ENCODE assay signal across 14 cellular contexts in genomic region chr10:30373596-30374327, GRCh38. TPM values are rescaled to one million over a fixed set of nuclear protein-coding genes. Genes with fewer than 3 reads are reported as not detected.
DNase-seq lines count a peak whose midpoint lies in the region; ATAC-seq, FAIRE-seq and TF ChIP-seq lines count a peak whose summit lies in the region.
"Had no signal": no experiment of that assay in that cellular context is flagged by ENCODE, and none has a peak within 500 bp of the region (broad histone marks: within the 10 kb centered on the region; RNA-seq: fewer than 3 reads in every experiment).

No MANE protein-coding gene starts in this region.

- intact Hi-C loops in sigmoid colon (cut with DNase I) = no loop called here

- ATAC-seq in HG03432 (IDR thresholded peaks at IDR 0.05; ENCODE audit: unreplicated experiment) (peak; percentile 80), HG03457 (IDR thresholded peaks at IDR 0.05; ENCODE audit: unreplicated experiment) (no peak)
- ATAC-seq: psoas muscle had no signal

- H3K4me1 Mint-ChIP-seq in activated CD4-positive, alpha-beta T cell treated with anti-CD3 and anti-CD28 coated beads, Interleukin-2, amount 10 ng/mL, durations not matched to agents 7 days and 5 days = peaks cover 27% of the 10 kb centered on the region

- H3K4me3 ChIP-seq in sigmoid colon = no peak overlapping the region
- H3K4me3 ChIP-seq: cardiac muscle cell, left ventricle myocardium inferior, psoas muscle, testis had no signal

- no peaks in the 10 kb centered on the region for H3K9me3 ChIP-seq in sigmoid colon
- H3K9me3 ChIP-seq: left ventricle myocardium inferior, psoas muscle, testis had no signal

- peaks cover 0 to 50% (median 21%) of the 10 kb centered on the region in 4 donors for H3K4me1 ChIP-seq in sigmoid colon
- H3K4me1 ChIP-seq: left ventricle myocardium inferior, psoas muscle, testis had no signal

- H3K27ac ChIP-seq in sigmoid colon = no peak overlapping the region
- H3K27ac ChIP-seq: cardiac muscle cell, left ventricle myocardium inferior, psoas muscle, testis had no signal

- no peak for TF ChIP-seq CTCF in sigmoid colon (IDR thresholded peaks at IDR 0.05)

- no peak for TF ChIP-seq EP300 in sigmoid colon (IDR thresholded peaks at IDR 0.05)

- H3K27me3 Mint-ChIP-seq in activated CD4-positive, alpha-beta T cell treated with anti-CD3 and anti-CD28 coated beads, Interleukin-2, amount 10 ng/mL, durations not matched to agents 7 days and 5 days = peaks cover 20% of the 10 kb centered on the region

- H3K27me3 ChIP-seq in sigmoid colon = no peaks in the 10 kb centered on the region
- H3K27me3 ChIP-seq: cardiac muscle cell, testis had no signal

- no peaks in the 10 kb centered on the region for H3K36me3 ChIP-seq in sigmoid colon
- H3K36me3 ChIP-seq: cardiac muscle cell, left ventricle myocardium inferior had no signal

- 31 to 40% methylated on average over 3 of the region's 3 CpGs for WGBS in sigmoid colon, 2 donors

- CTCF ChIA-PET in activated CD4-positive, alpha-beta T cell treated with anti-CD3 and anti-CD28 coated beads, Interleukin-2, amount 10 ng/mL, durations not matched to agents 7 days and 5 days (lab: Charles Lee) = interaction anchor here (1.0 to 2.4 kb wide), 3 partner anchors 12 to 211 kb away, joined by 3 to 10 read pairs (median 3); no protein-coding TSS in a partner anchor

- no peak overlapping the region for H3K4me3 Mint-ChIP-seq in activated CD4-positive, alpha-beta T cell treated with anti-CD3 and anti-CD28 coated beads, Interleukin-2, amount 10 ng/mL, durations not matched to agents 7 days and 5 days

- H3K36me3 Mint-ChIP-seq in activated CD4-positive, alpha-beta T cell treated with anti-CD3 and anti-CD28 coated beads, Interleukin-2, amount 10 ng/mL, durations not matched to agents 7 days and 5 days (ENCODE audit: low read depth) = no peaks in the 10 kb centered on the region

- FAIRE-seq in GM19239 (lab: Jason Lieb, UNC) = no peak
- FAIRE-seq: GM12892 had no signal

- TF ChIP-seq POLR2A in sigmoid colon (IDR thresholded peaks at IDR 0.05) = no peak

- peak overlapping the region; percentile 54 for H3K27ac Mint-ChIP-seq in activated CD4-positive, alpha-beta T cell treated with anti-CD3 and anti-CD28 coated beads, Interleukin-2, amount 10 ng/mL, durations not matched to agents 7 days and 5 days

- POLR2A ChIA-PET in activated CD4-positive, alpha-beta T cell treated with anti-CD3 and anti-CD28 coated beads, Interleukin-2, amount 10 ng/mL, durations not matched to agents 7 days and 5 days (lab: Charles Lee) = no interaction called here

- no peaks in the 10 kb centered on the region for H3K9me3 Mint-ChIP-seq in activated CD4-positive, alpha-beta T cell treated with anti-CD3 and anti-CD28 coated beads, Interleukin-2, amount 10 ng/mL, durations not matched to agents 7 days and 5 days

- peak; percentile 49 for DNase-seq in activated CD4-positive, alpha-beta T cell treated with anti-CD3 and anti-CD28 coated beads, Interleukin-2, amount 10 ng/mL, durations not matched to agents 7 days and 5 days
- DNase-seq in activated CD4-positive, alpha-beta T cell treated with anti-CD3 and anti-CD28 coated beads, Interleukin-2, amount 50 U/mL, for 4 hours = no peak
- peak; percentile 56 for DNase-seq in activated effector memory CD4-positive, alpha-beta T cell treated with anti-CD3 and anti-CD28 coated beads, Interleukin-2, amount 50 U/mL, for 16 hours
- DNase-seq in sigmoid colon (peak; percentile 53), GM19239 (ENCODE audit: insufficient read length, low spot score) (no peak), RKO (ENCODE audit: low spot score) (no peak)
- DNase-seq: foreskin fibroblast, left ventricle myocardium inferior, psoas muscle, testis had no signal

RNA-seq across cellular contexts. Expression of gene MTPAP, which starts 24.7 kb away (rescaled TPM):
- 10 to 100 TPM; 25.9 to 26.8 TPM for total RNA-seq in activated CD4-positive, alpha-beta T cell treated with anti-CD3 and anti-CD28 coated beads, Interleukin-2, amount 10 ng/mL, durations not matched to agents 7 days and 5 days
- total RNA-seq in sigmoid colon = 10 to 100 TPM; 14.3 to 26.1 (median 18.0) TPM
- 1 to 10 TPM; 3.6 to 8.2 (median 4.9) TPM for polyA plus RNA-seq in sigmoid colon

Comparison
In these comparisons a context has a peak if more than half of its experiments do, and no peak if none do; other contexts are left out.
1. DNase-seq: peak in activated CD4-positive, alpha-beta T cell treated with anti-CD3 and anti-CD28 coated beads, Interleukin-2, amount 10 ng/mL, durations not matched to agents 7 days and 5 days (single experiment), activated effector memory CD4-positive, alpha-beta T cell treated with anti-CD3 and anti-CD28 coated beads, Interleukin-2, amount 50 U/mL, for 16 hours (single experiment) and sigmoid colon (single experiment); none in activated CD4-positive, alpha-beta T cell treated with anti-CD3 and anti-CD28 coated beads, Interleukin-2, amount 50 U/mL, for 4 hours (0 of 2), GM19239 (single experiment) and RKO (single experiment).